ENCODE assay signal across 8 cellular contexts in the genomic region with DNA sequence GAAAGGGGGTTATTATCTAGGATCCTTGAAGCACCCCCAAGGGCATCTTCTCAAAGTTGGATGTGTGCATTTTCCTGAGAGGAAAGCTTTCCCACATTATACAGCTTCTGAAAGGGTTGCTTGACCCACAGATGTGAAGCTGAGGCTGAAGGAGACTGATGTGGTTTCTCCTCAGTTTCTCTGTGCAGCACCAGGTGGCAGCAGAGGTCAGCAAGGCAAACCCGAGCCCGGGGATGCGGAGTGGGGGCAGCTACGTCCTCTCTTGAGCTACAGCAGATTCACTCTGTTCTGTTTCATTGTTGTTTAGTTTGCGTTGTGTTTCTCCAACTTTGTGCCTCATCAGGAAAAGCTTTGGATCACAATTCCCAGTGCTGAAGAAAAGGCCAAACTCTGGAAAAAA.
DNase-seq lines count a peak whose midpoint lies in the region; ATAC-seq and TF ChIP-seq lines count a peak whose summit lies in the region.
"Not testable (repeated sequence)": the region's sequence is repeated elsewhere in the genome, so short reads cannot be mapped to it uniquely, and the experiment has no call there.

No MANE protein-coding gene starts in this region.

- H3K36me3 Mint-ChIP-seq in brain; glutamatergic neuron (ENCODE audit: unreplicated experiment): not testable (repeated sequence)

- intact Hi-C loops in upper lobe of right lung (cut with DNase I) = not testable (repeated sequence)

- H3K27me3 ChIP-seq in Peyer's patch, upper lobe of right lung: not testable (repeated sequence)

- not testable (repeated sequence) for H3K9me3 Mint-ChIP-seq in brain; glutamatergic neuron (ENCODE audit: unreplicated experiment)

- TF ChIP-seq POLR2A in Peyer's patch (IDR thresholded peaks at IDR 0.05) = not testable (repeated sequence)

- H3K4me3 Mint-ChIP-seq in brain; glutamatergic neuron (ENCODE audit: unreplicated experiment): not testable (repeated sequence)

- not testable (repeated sequence) for ATAC-seq in upper lobe of right lung

- H3K4me3 ChIP-seq in Peyer's patch, upper lobe of right lung: not testable (repeated sequence)

- not testable (repeated sequence) for H3K27me3 Mint-ChIP-seq in brain; glutamatergic neuron (ENCODE audit: unreplicated experiment)

- H3K36me3 ChIP-seq in Peyer's patch, upper lobe of right lung: not testable (repeated sequence)

- not testable (repeated sequence) for H3K9me3 ChIP-seq in Peyer's patch, upper lobe of right lung

- not testable (repeated sequence) for H3K4me1 Mint-ChIP-seq in brain; glutamatergic neuron (ENCODE audit: low read depth, unreplicated experiment)

- not testable (repeated sequence) for H3K27ac Mint-ChIP-seq in brain; glutamatergic neuron (ENCODE audit: unreplicated experiment)

- DNase-seq in Peyer's patch (peak; percentile 48 to 87 (median 62)), glutamatergic neuron (peak; percentile 90), myocyte (ENCODE audit: low read depth) (peak; percentile 40), upper lobe of right lung (peak; percentile 87)
- DNase-seq in activated CD8-positive, alpha-beta memory T cell treated with anti-CD3 and anti-CD28 coated beads for 4 hours (ENCODE audit: low read depth in 2 of 2) = peak; percentile 27 to 38
- peak; percentile 32 to 65 (median 48) for DNase-seq in stimulated activated CD4-positive, alpha-beta T cell treated with anti-CD3 and anti-CD28 coated beads, Interleukin-1b, Interleukin-23, amount 100 ng/mL, for 24 hours (ENCODE audit: low read depth in 4 of 4, low spot score in 1 of 4)

- peak; percentile 48 for TF ChIP-seq CTCF in GM12872 (IDR thresholded peaks at IDR 0.05; ENCODE audit: insufficient read depth, low read depth, low read length)
- peak in 5 of 6 experiments; percentile 5 to 70 (median 62) for TF ChIP-seq CTCF in Peyer's patch (IDR thresholded peaks at IDR 0.05)
- peak; percentile 73 to 76 for TF ChIP-seq CTCF in brain (conservative IDR thresholded peaks at IDR 0.05)
- peak; percentile 28 for TF ChIP-seq CTCF in glutamatergic neuron (IDR thresholded peaks at IDR 0.05; ENCODE audit: partially characterized antibody, unreplicated experiment)
- TF ChIP-seq CTCF in upper lobe of right lung (IDR thresholded peaks at IDR 0.05) = peak; percentile 51

- not testable (repeated sequence) for H3K27ac ChIP-seq in Peyer's patch, upper lobe of right lung

- not testable (repeated sequence) for H3K4me1 ChIP-seq in Peyer's patch, upper lobe of right lung

Comparison
In these comparisons a context has a peak if more than half of its experiments do, and no peak if none do; other contexts are left out.
1. DNase-seq: peak in every context shown above with its lines; median percentile 90 in glutamatergic neuron; 87 in upper lobe of right lung; 62 in Peyer's patch; 48 in stimulated activated CD4-positive, alpha-beta T cell treated with anti-CD3 and anti-CD28 coated beads, Interleukin-1b, Interleukin-23, amount 100 ng/mL, for 24 hours; 40 in myocyte; 32 in activated CD8-positive, alpha-beta memory T cell treated with anti-CD3 and anti-CD28 coated beads for 4 hours.